In the genomic region with DNA sequence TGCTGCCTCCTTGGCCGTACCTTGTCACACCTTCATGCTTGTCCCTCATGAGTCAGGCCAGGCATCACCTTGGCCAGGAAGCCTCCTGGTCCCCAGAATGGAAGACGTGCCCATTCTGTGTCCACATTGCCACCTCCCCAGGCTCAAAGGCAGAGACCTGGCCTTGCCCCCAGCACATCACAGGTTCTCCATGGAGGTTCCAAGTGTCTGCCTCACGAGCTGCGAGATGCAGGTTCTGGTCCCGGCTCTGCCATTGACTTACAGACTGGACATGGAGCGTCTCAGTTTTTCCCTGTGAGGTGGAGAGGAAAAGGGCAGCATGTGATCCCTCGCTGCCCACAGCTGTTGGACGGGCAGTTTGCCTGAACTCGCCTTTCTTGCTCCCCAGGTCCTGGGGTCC, we compare ENCODE assay signal across 17 cellular contexts. TPM values are rescaled to one million over a fixed set of nuclear protein-coding genes. Genes with fewer than 3 reads are reported as not detected.
DNase-seq lines count a peak whose midpoint lies in the region; ATAC-seq, FAIRE-seq and TF ChIP-seq lines count a peak whose summit lies in the region.
"Had no signal": no experiment of that assay in that cellular context is flagged by ENCODE, and none has a peak within 500 bp of the region (broad histone marks: within the 10 kb centered on the region; RNA-seq: fewer than 3 reads in every experiment).

No MANE protein-coding gene starts in this region.

- no peak for DNase-seq in GM13976 (ENCODE audit: low spot score)
- no peak for DNase-seq in HTR-8/SVneo (ENCODE audit: insufficient read length, low spot score)
- DNase-seq in chondrocyte (ENCODE audit: low spot score), result peak; percentile 48
- DNase-seq in neural progenitor cell (ENCODE audit: low spot score), result no peak
- DNase-seq in NCI-H187 treated with DMSO at 0.1 percent for 48 hours (lab: John Stamatoyannopoulos, UW), result no peak
- DNase-seq: NCI-H446 treated with DMSO at 0.1 percent for 48 hours had no signal

- no peak overlapping the region for H3K27ac Mint-ChIP-seq in chondrocyte (ENCODE audit: unreplicated experiment)
- H3K27ac Mint-ChIP-seq in neural progenitor cell, result no peak overlapping the region
- H3K27ac Mint-ChIP-seq: CD4-positive, alpha-beta T cell; HFFc6 had no signal

- peaks cover 18% of the 10 kb centered on the region for H3K27me3 Mint-ChIP-seq in chondrocyte (ENCODE audit: low read depth)
- peaks cover 13% of the 10 kb centered on the region for H3K27me3 Mint-ChIP-seq in neural progenitor cell (ENCODE audit: insufficient read depth, low read depth)

- no peak overlapping the region for H2AFZ ChIP-seq in neural progenitor cell (replicated peaks)

- TF ChIP-seq CTCF in GM13976 (IDR thresholded peaks at IDR 0.05; ENCODE audit: borderline replicate concordance, control extremely low read depth, extremely low read depth, insufficient read depth, missing control alignments) (peak; percentile 1), chondrocyte (IDR thresholded peaks at IDR 0.05) (no peak), neural progenitor cell (IDR thresholded peaks at IDR 0.05) (no peak)

- H3K4me1 Mint-ChIP-seq in chondrocyte (ENCODE audit: low read depth), result no peaks in the 10 kb centered on the region
- no peaks in the 10 kb centered on the region for H3K4me1 Mint-ChIP-seq in neural progenitor cell

- H3K4me3 Mint-ChIP-seq in chondrocyte (ENCODE audit: unreplicated experiment) (no peak overlapping the region), neural progenitor cell (peak overlapping the region; percentile 36)
- H3K4me3 Mint-ChIP-seq: HFFc6 had no signal

- ATAC-seq in GM18517 (IDR thresholded peaks at IDR 0.05; ENCODE audit: unreplicated experiment), result no peak
- ATAC-seq in HG03159 (IDR thresholded peaks at IDR 0.05; ENCODE audit: unreplicated experiment), result no peak

- peaks cover 22% of the 10 kb centered on the region for H3K27me3 ChIP-seq in neural progenitor cell
- H3K27me3 ChIP-seq: BLaER1 treated with 17β-estradiol and CSF1 and Interleukin-3, amounts not matched to agents 10 nM and 100 nM had no signal

- no peak overlapping the region for H3K27ac ChIP-seq in neural progenitor cell
- H3K27ac ChIP-seq: BLaER1 treated with 17β-estradiol and CSF1 and Interleukin-3, amounts not matched to agents 10 nM and 100 nM; RWPE1 had no signal

- H3K4me1 ChIP-seq in neural progenitor cell, result no peaks in the 10 kb centered on the region
- H3K4me1 ChIP-seq: A549 had no signal

- H4K20me1 ChIP-seq in neural progenitor cell (ENCODE audit: low read depth), result no peaks in the 10 kb centered on the region
- H4K20me1 ChIP-seq: BLaER1 treated with 17β-estradiol and CSF1 and Interleukin-3, amounts not matched to agents 10 nM and 100 nM had no signal

- no peak overlapping the region for H3K4me2 ChIP-seq in neural progenitor cell
- H3K4me2 ChIP-seq: BLaER1 treated with 17β-estradiol and CSF1 and Interleukin-3, amounts not matched to agents 10 nM and 100 nM had no signal

- H3K9ac ChIP-seq in neural progenitor cell, result no peak overlapping the region
- H3K9ac ChIP-seq: BLaER1 treated with 17β-estradiol and CSF1 and Interleukin-3, amounts not matched to agents 10 nM and 100 nM had no signal

- H3K9me3 ChIP-seq in neural progenitor cell (ENCODE audit: low read depth), result no peaks in the 10 kb centered on the region
- H3K9me3 ChIP-seq: MG63 had no signal

- peak; percentile 4 for FAIRE-seq in HTR-8/SVneo (lab: Jason Lieb, UNC)
- FAIRE-seq: D721Med had no signal

- H3K9me3 Mint-ChIP-seq in chondrocyte (ENCODE audit: low read depth) (no peaks in the 10 kb centered on the region), neural progenitor cell (peaks cover 2% of the 10 kb centered on the region)
- H3K9me3 Mint-ChIP-seq: CD4-positive, alpha-beta T cell; HFFc6 had no signal

- H3K79me2 ChIP-seq in neural progenitor cell (ENCODE audit: low read depth), result no peaks in the 10 kb centered on the region

- H3K36me3 Mint-ChIP-seq in chondrocyte (ENCODE audit: low read depth) (peaks cover 2% of the 10 kb centered on the region), neural progenitor cell (no peaks in the 10 kb centered on the region)

- H3K36me3 ChIP-seq in neural progenitor cell, result no peaks in the 10 kb centered on the region
- H3K36me3 ChIP-seq: BLaER1 treated with 17β-estradiol and CSF1 and Interleukin-3, amounts not matched to agents 10 nM and 100 nM; MG63 had no signal

- H3K4me3 ChIP-seq in neural progenitor cell, result no peak overlapping the region
- H3K4me3 ChIP-seq: A549; BLaER1 treated with 17β-estradiol and CSF1 and Interleukin-3, amounts not matched to agents 10 nM and 100 nM; K562; MG63 had no signal

- no peaks in the 10 kb centered on the region for H3F3A ChIP-seq in neural progenitor cell (ENCODE audit: low read depth)

- in situ Hi-C loops in GM13976 (cut with MboI; ENCODE audit: low sequenced_read_pairs, unreplicated experiment), result loop anchor here (10.0 to 25.0 kb wide), 2 partner anchors 170 to 528 kb away; no protein-coding TSS in a partner anchor

RNA-seq across cellular contexts. Expression of gene SLC7A10, which starts 9.1 kb away (rescaled TPM):
- total RNA-seq in chondrocyte, result not detected in 3 replicates
- 0.79 and 0.81 TPM in 2 replicates for total RNA-seq in neural progenitor cell (ENCODE audit: low replicate concordance)
- total RNA-seq: CD4-positive, alpha-beta T cell; HFFc6; K562; T-helper 1 cell treated with Interleukin-12 subunit alpha and Interleukin-12 subunit beta and Interleukin-4 antibody, amounts not matched to agents 30 ng/mL and 1 ng/mL, for 36 hours had no signal

RNA-seq across cellular contexts. Expression of gene LRP3, which starts 40.6 kb away (rescaled TPM):
- total RNA-seq in chondrocyte (31.2 to 36.4 TPM (median 33.2 TPM) in 3 replicates), neural progenitor cell (ENCODE audit: low replicate concordance) (7.5 and 40.0 TPM in 2 replicates)
